14 cellular contexts compared by ENCODE assay signal in the genomic region with DNA sequence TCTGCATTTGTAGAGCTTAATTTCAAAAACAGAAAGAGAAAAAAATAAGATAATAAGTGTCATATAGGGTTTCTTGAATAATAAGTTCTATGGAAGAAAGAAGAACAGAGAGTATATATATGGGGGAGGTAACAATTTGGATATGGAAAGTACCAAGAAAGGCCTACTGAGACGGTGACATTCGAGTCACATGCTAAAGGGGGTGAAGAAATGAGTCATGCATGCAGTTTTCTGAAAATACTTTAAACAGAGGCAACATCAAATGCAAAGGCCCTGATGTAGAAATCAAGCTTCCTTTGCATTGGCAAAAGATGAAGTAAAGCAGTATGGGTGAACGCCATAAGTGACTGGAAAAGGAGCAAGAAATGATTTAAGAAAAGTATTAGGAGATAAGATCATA.
DNase-seq lines count a peak whose midpoint lies in the region; ATAC-seq lines count a peak whose summit lies in the region.
"Had no signal": no experiment of that assay in that cellular context is flagged by ENCODE, and none has a peak within 500 bp of the region (broad histone marks: within the 10 kb centered on the region; RNA-seq: fewer than 3 reads in every experiment).

No MANE protein-coding gene starts in this region.

- no peak for DNase-seq in medulla oblongata (ENCODE audit: extremely low spot score)
- DNase-seq in CD1c-positive myeloid dendritic cell (ENCODE audit: extremely low spot score): no peak
- DNase-seq in amygdala (lab: John Stamatoyannopoulos, UW): no peak
- no peak for DNase-seq in NCI-H2196 treated with DMSO at 0.1 percent for 48 hours (lab: John Stamatoyannopoulos, UW; ENCODE audit: unreplicated experiment)
- DNase-seq: activated CD4-positive, alpha-beta T cell treated with anti-CD3 and anti-CD28 coated beads, Interleukin-2, amount 10 ng/mL, durations not matched to agents 24 days and 14 days; activated naive CD4-positive, alpha-beta T cell; HCEC 1CT; Karpas-422; NCI-H2081 treated with DMSO at 0.1 percent for 48 hours; ovary had no signal

- ATAC-seq in GM18867 (IDR thresholded peaks at IDR 0.05; ENCODE audit: unreplicated experiment) (peak; percentile 66), GM21447 (IDR thresholded peaks at IDR 0.05; ENCODE audit: unreplicated experiment) (peak; percentile 69), HG02973 (IDR thresholded peaks at IDR 0.05; ENCODE audit: unreplicated experiment) (peak; percentile 80), HG03558 (IDR thresholded peaks at IDR 0.05; ENCODE audit: extremely low read depth, unreplicated experiment) (peak; percentile 69)
